ENCODE assay signal across 38 cellular contexts in genomic region chr13:41302743-41303142, GRCh38.
"Had no signal": no experiment of that assay in that cellular context is flagged by ENCODE, and none has a peak within 500 bp of the region (broad histone marks: within the 10 kb centered on the region; RNA-seq: fewer than 3 reads in every experiment).

No MANE protein-coding gene starts in this region.

- H3K36me3 Mint-ChIP-seq: activated CD4-positive, alpha-beta memory T cell treated with anti-CD3 and anti-CD28 coated beads for 36 hours; activated naive CD4-positive, alpha-beta T cell treated with anti-CD3 and anti-CD28 coated beads, Interleukin-2, amount 50 U/mL, for 72 hours; activated naive CD8-positive, alpha-beta T cell treated with anti-CD3 and anti-CD28 coated beads for 36 hours had no signal

- H3K4me1 Mint-ChIP-seq: activated B cell treated with CpG ODN at 0.5 μM for 24 hours; activated T-helper 17 cell treated with anti-CD3 and anti-CD28 coated beads, Interleukin-2, amount 50 U/mL, for 72 hours; central memory CD8-positive, alpha-beta T cell had no signal

- H3K27me3 Mint-ChIP-seq: activated B cell treated with CpG ODN at 0.5 μM for 24 hours; activated naive CD8-positive, alpha-beta T cell treated with anti-CD3 and anti-CD28 coated beads for 36 hours; activated T-cell treated with anti-CD3 and anti-CD28 coated beads, Interleukin-2, amount 50 U/mL, for 24 hours; central memory CD8-positive, alpha-beta T cell had no signal

- H3K4me1 ChIP-seq: adrenal gland, breast epithelium had no signal

- H3K36me3 ChIP-seq: adrenal gland, brain microvascular endothelial cell, breast epithelium, cardiac muscle cell had no signal

- H3K27ac Mint-ChIP-seq: activated B cell treated with CpG ODN at 0.5 μM for 24 hours; activated CD4-positive, alpha-beta memory T cell treated with anti-CD3 and anti-CD28 coated beads for 36 hours; activated CD4-positive, alpha-beta T cell treated with anti-CD3 and anti-CD28 coated beads, Interleukin-2, amount 10 ng/mL, durations not matched to agents 24 days and 14 days; activated CD8-positive, alpha-beta memory T cell treated with anti-CD3 and anti-CD28 coated beads, Interleukin-2, amount 10 ng/mL, durations not matched to agents 7 days and 5 days; activated CD8-positive, alpha-beta T cell treated with anti-CD3 and anti-CD28 coated beads, Interleukin-2, amount 10 ng/mL, durations not matched to agents 7 days and 5 days; activated naive CD4-positive, alpha-beta T cell treated with anti-CD3 and anti-CD28 coated beads for 36 hours; activated naive CD4-positive, alpha-beta T cell treated with anti-CD3 and anti-CD28 coated beads, Interleukin-2, amount 50 U/mL, for 72 hours; activated naive CD8-positive, alpha-beta T cell treated with anti-CD3 and anti-CD28 coated beads for 36 hours; activated T-cell treated with anti-CD3 and anti-CD28 coated beads, Interleukin-2, amount 50 U/mL, for 24 hours; activated T-helper 1 cell treated with anti-CD3 and anti-CD28 coated beads, Interleukin-12 subunit alpha, Interleukin-12 subunit beta, Interleukin-2, Interleukin-4 antibody, amounts not matched to agents 30 ng/mL and 10 ng/mL and 1 ng/mL, durations not matched to agents 14 hours and 24 hours and 36 hours; activated T-helper 17 cell treated with anti-CD3 and anti-CD28 coated beads, Interleukin-2, amount 50 U/mL, for 72 hours; T-helper 1 cell treated with Interleukin-12 subunit alpha and Interleukin-12 subunit beta and Interleukin-4 antibody, amounts not matched to agents 30 μg/mL and 1 μg/mL, for 36 hours; T-helper 2 cell treated with Interferon-gamma antibody and Interleukin-4, amounts not matched to agents 5 μg/mL and 100 μg/mL, for 36 hours had no signal

- H3K9me3 ChIP-seq: adrenal gland, body of pancreas, breast epithelium had no signal

- H3K4me3 Mint-ChIP-seq: activated B cell treated with CpG ODN at 0.5 μM for 24 hours; activated CD4-positive, alpha-beta memory T cell treated with anti-CD3 and anti-CD28 coated beads for 36 hours; activated CD4-positive, alpha-beta T cell treated with anti-CD3 and anti-CD28 coated beads, Interleukin-2, amount 10 ng/mL, durations not matched to agents 24 days and 14 days; activated CD8-positive, alpha-beta memory T cell treated with anti-CD3 and anti-CD28 coated beads, Interleukin-2, amount 10 ng/mL, durations not matched to agents 7 days and 5 days; activated CD8-positive, alpha-beta T cell treated with anti-CD3 and anti-CD28 coated beads, Interleukin-2, amount 10 ng/mL, durations not matched to agents 7 days and 5 days; activated naive CD4-positive, alpha-beta T cell treated with anti-CD3 and anti-CD28 coated beads for 36 hours; activated naive CD8-positive, alpha-beta T cell treated with anti-CD3 and anti-CD28 coated beads for 36 hours; activated T-cell treated with anti-CD3 and anti-CD28 coated beads, Interleukin-2, amount 50 U/mL, for 24 hours; activated T-helper 1 cell treated with anti-CD3 and anti-CD28 coated beads, Interleukin-12 subunit alpha, Interleukin-12 subunit beta, Interleukin-2, Interleukin-4 antibody, amounts not matched to agents 30 ng/mL and 10 ng/mL and 1 ng/mL, durations not matched to agents 14 hours and 24 hours and 36 hours; activated T-helper 17 cell treated with anti-CD3 and anti-CD28 coated beads, Interleukin-2, amount 50 U/mL, for 72 hours; central memory CD8-positive, alpha-beta T cell; T-helper 1 cell treated with Interleukin-12 subunit alpha and Interleukin-12 subunit beta and Interleukin-4 antibody, amounts not matched to agents 30 μg/mL and 1 μg/mL, for 36 hours; T-helper 2 cell treated with Interferon-gamma antibody and Interleukin-4, amounts not matched to agents 5 μg/mL and 100 μg/mL, for 36 hours had no signal

- H3K27ac ChIP-seq: adrenal gland, body of pancreas, brain microvascular endothelial cell, breast epithelium, cardiac muscle cell, VCaP had no signal

- H3K4me3 ChIP-seq: adrenal gland, body of pancreas, breast epithelium, cardiac muscle cell had no signal

- ATAC-seq: activated CD8-positive, alpha-beta memory T cell treated with anti-CD3 and anti-CD28 coated beads, Interleukin-2, amount 10 ng/mL, durations not matched to agents 7 days and 5 days; activated CD8-positive, alpha-beta T cell treated with anti-CD3 and anti-CD28 coated beads, Interleukin-2, amount 10 ng/mL, durations not matched to agents 7 days and 5 days; activated naive CD4-positive, alpha-beta T cell treated with anti-CD3 and anti-CD28 coated beads, Interleukin-2, amount 50 U/mL, for 72 hours; activated T-helper 17 cell treated with anti-CD3 and anti-CD28 coated beads, Interleukin-2, amount 50 U/mL, for 72 hours; body of pancreas had no signal

- H3K27me3 ChIP-seq: adrenal gland, body of pancreas, brain microvascular endothelial cell, breast epithelium, cardiac muscle cell had no signal

- H3K9me3 Mint-ChIP-seq: activated B cell treated with CpG ODN at 0.5 μM for 24 hours; activated CD4-positive, alpha-beta memory T cell treated with anti-CD3 and anti-CD28 coated beads for 36 hours; activated CD4-positive, alpha-beta T cell treated with anti-CD3 and anti-CD28 coated beads, Interleukin-2, amount 10 ng/mL, durations not matched to agents 24 days and 14 days; activated naive CD4-positive, alpha-beta T cell treated with anti-CD3 and anti-CD28 coated beads for 36 hours; activated naive CD4-positive, alpha-beta T cell treated with anti-CD3 and anti-CD28 coated beads, Interleukin-2, amount 50 U/mL, for 72 hours; activated naive CD8-positive, alpha-beta T cell treated with anti-CD3 and anti-CD28 coated beads for 36 hours; activated T-cell treated with anti-CD3 and anti-CD28 coated beads, Interleukin-2, amount 50 U/mL, for 24 hours; activated T-helper 1 cell treated with anti-CD3 and anti-CD28 coated beads, Interleukin-12 subunit alpha, Interleukin-12 subunit beta, Interleukin-2, Interleukin-4 antibody, amounts not matched to agents 30 ng/mL and 10 ng/mL and 1 ng/mL, durations not matched to agents 14 hours and 24 hours and 36 hours; activated T-helper 17 cell treated with anti-CD3 and anti-CD28 coated beads, Interleukin-2, amount 50 U/mL, for 72 hours; central memory CD8-positive, alpha-beta T cell; T-helper 1 cell treated with Interleukin-12 subunit alpha and Interleukin-12 subunit beta and Interleukin-4 antibody, amounts not matched to agents 30 μg/mL and 1 μg/mL, for 36 hours; T-helper 2 cell treated with Interferon-gamma antibody and Interleukin-4, amounts not matched to agents 5 μg/mL and 100 μg/mL, for 36 hours had no signal

- DNase-seq: activated B cell treated with CpG ODN at 0.5 μM for 24 hours; activated CD4-positive, alpha-beta memory T cell treated with anti-CD3 and anti-CD28 coated beads for 36 hours; activated CD4-positive, alpha-beta T cell treated with anti-CD3 and anti-CD28 coated beads for 4 hours; activated CD4-positive, alpha-beta T cell treated with anti-CD3 and anti-CD28 coated beads, Interleukin-2, amount 10 ng/mL, durations not matched to agents 24 days and 14 days; activated CD4-positive, alpha-beta T cell treated with anti-CD3 and anti-CD28 coated beads, Interleukin-2, amount 50 U/mL, for 1 hour; activated CD4-positive, alpha-beta T cell treated with anti-CD3 and anti-CD28 coated beads, Interleukin-2, amount 50 U/mL, for 4 hours; activated CD4-positive, CD25-positive, alpha-beta regulatory T cell treated with anti-CD3 and anti-CD28 coated beads, Interleukin-2, amount 50 U/mL, for 72 hours; activated CD8-positive, alpha-beta memory T cell treated with anti-CD3 and anti-CD28 coated beads for 24 hours; activated CD8-positive, alpha-beta memory T cell treated with anti-CD3 and anti-CD28 coated beads, Interleukin-2, amount 10 ng/mL, durations not matched to agents 7 days and 5 days; activated CD8-positive, alpha-beta memory T cell treated with anti-CD3 and anti-CD28 coated beads, Interleukin-2, amount 50 U/mL, for 48 hours; activated CD8-positive, alpha-beta T cell treated with anti-CD3 and anti-CD28 coated beads, Interleukin-2, amount 10 ng/mL, durations not matched to agents 7 days and 5 days; activated effector memory CD4-positive, alpha-beta T cell treated with anti-CD3 and anti-CD28 coated beads, Interleukin-2, amount 50 U/mL, for 16 hours; activated gamma-delta T cell treated with Interleukin-2 at 50 U/mL for 16 hours; activated naive CD4-positive, alpha-beta T cell; activated naive CD4-positive, alpha-beta T cell treated with anti-CD3 and anti-CD28 coated beads for 36 hours; activated naive CD4-positive, alpha-beta T cell treated with anti-CD3 and anti-CD28 coated beads, Interleukin-2, amount 50 U/mL, for 16 hours; activated naive CD8-positive, alpha-beta T cell treated with anti-CD3 and anti-CD28 coated beads for 36 hours; activated T-cell treated with anti-CD3 and anti-CD28 coated beads, Interleukin-2, amount 50 U/mL, for 24 hours; activated T-cell treated with anti-CD3 and anti-CD28 coated beads, Interleukin-2, amount 50 U/mL, for 48 hours; adrenal gland; amniotic stem cell; aorta; body of pancreas; brain microvascular endothelial cell; caudate nucleus; cerebellar nuclear complex; T-helper 1 cell; T-helper 2 cell; T-helper 9 cell had no signal
